Comparison of ENCODE assay signal across 8 cellular contexts in genomic region chr5:52948418-52949076, GRCh38. TPM values are rescaled to one million over a fixed set of nuclear protein-coding genes. Genes with fewer than 3 reads are reported as not detected.
DNase-seq lines count a peak whose midpoint lies in the region; ATAC-seq and TF ChIP-seq lines count a peak whose summit lies in the region.

No MANE protein-coding gene starts in this region.

- no peak overlapping the region for H3K27ac Mint-ChIP-seq in GM23338

- H3K79me2 ChIP-seq in GM23338 (replicated peaks; ENCODE audit: insufficient read depth), result no peaks in the 10 kb centered on the region
- H3K79me2 ChIP-seq in KMS-11 (ENCODE audit: insufficient read depth, low read depth), result no peaks in the 10 kb centered on the region

- H3K36me3 ChIP-seq in GM23338 (ENCODE audit: insufficient read depth), result no peaks in the 10 kb centered on the region
- no peaks in the 10 kb centered on the region for H3K36me3 ChIP-seq in KMS-11 (ENCODE audit: insufficient read depth)
- H3K36me3 ChIP-seq in RWPE2 (ENCODE audit: low read depth), result no peaks in the 10 kb centered on the region

- no peak overlapping the region for H3K27ac ChIP-seq in GM23338 (ENCODE audit: low read depth)
- H3K27ac ChIP-seq in KMS-11, result no peak overlapping the region
- H3K27ac ChIP-seq in RWPE2 (ENCODE audit: poor library complexity, severe bottlenecking), result peak overlapping the region; percentile 55

- H2AFZ ChIP-seq in GM23338 (no peak overlapping the region), KMS-11 (ENCODE audit: low read depth) (peak overlapping the region; percentile 27; the same call in 1 of the 2 replicates)

- no peaks in the 10 kb centered on the region for H3K9me2 ChIP-seq in GM23338 (ENCODE audit: insufficient read depth)

- H3K4me2 ChIP-seq in GM23338 (no peak overlapping the region), KMS-11 (no peak overlapping the region)

- H3K9ac ChIP-seq in KMS-11, result no peak overlapping the region

- DNase-seq in GM04504 (ENCODE audit: low read depth) (peak; percentile 59), GM23338 (ENCODE audit: low spot score) (peak; percentile 79), RWPE2 (ENCODE audit: low spot score) (no peak), globus pallidus (ENCODE audit: low spot score) (peak; percentile 82), posterior cingulate gyrus (peak in 7 of 10 donors; percentile 34 to 82 (median 54)), cortex of kidney (lab: John Stamatoyannopoulos, UW) (no peak)
- DNase-seq in activated naive CD4-positive, alpha-beta T cell (lab: John Stamatoyannopoulos, UW), result peak in 3 of 4 experiments; percentile 0 to 13 (median 1)

- no peaks in the 10 kb centered on the region for H3K4me1 Mint-ChIP-seq in GM23338

- no peaks in the 10 kb centered on the region for H3K9me3 ChIP-seq in RWPE2 (ENCODE audit: severe bottlenecking)

- intact Hi-C loops in posterior cingulate gyrus (cut with DNase I), result loop anchor here (1.0 to 2.0 kb wide), 2 partner anchors 40 to 148 kb away; partner anchors contain the start of gene ITGA2

- no peaks in the 10 kb centered on the region for H3K27me3 Mint-ChIP-seq in GM23338 (ENCODE audit: insufficient read depth, low read depth, poor library complexity)

- no peaks in the 10 kb centered on the region for H3K27me3 ChIP-seq in GM23338 (ENCODE audit: insufficient read depth)
- H3K27me3 ChIP-seq in KMS-11 (ENCODE audit: insufficient read depth, low read depth), result no peaks in the 10 kb centered on the region
- no peaks in the 10 kb centered on the region for H3K27me3 ChIP-seq in RWPE2 (ENCODE audit: insufficient read depth, poor library complexity, severe bottlenecking)

- no peaks in the 10 kb centered on the region for H3K4me1 ChIP-seq in GM23338 (ENCODE audit: insufficient read depth)
- peaks cover 4% of the 10 kb centered on the region for H3K4me1 ChIP-seq in KMS-11 (ENCODE audit: low read depth, poor library complexity, severe bottlenecking)
- H3K4me1 ChIP-seq in RWPE2 (ENCODE audit: insufficient read depth, poor library complexity, severe bottlenecking), result peaks cover 52% of the 10 kb centered on the region

- no peaks in the 10 kb centered on the region for H3K36me3 Mint-ChIP-seq in GM23338 (ENCODE audit: low read depth)

- no peaks in the 10 kb centered on the region for H3F3A ChIP-seq in GM23338 (replicated peaks; ENCODE audit: low read depth)

- no peak overlapping the region for H3K4me3 Mint-ChIP-seq in GM23338

- ATAC-seq in GM23338, result peak; percentile 95
- ATAC-seq in RWPE2 (ENCODE audit: low read depth), result peak; percentile 87

- H3K4me3 ChIP-seq in GM23338 (no peak overlapping the region), KMS-11 (IDR thresholded peaks at IDR 0.05; ENCODE audit: insufficient read depth, low read depth, low read length) (no peak overlapping the region), RWPE2 (ENCODE audit: severe bottlenecking) (no peak overlapping the region)

- H3K9me3 Mint-ChIP-seq in GM23338, result no peaks in the 10 kb centered on the region

- peak; percentile 83 to 85 for TF ChIP-seq CTCF in GM23338 (conservative IDR thresholded peaks at IDR 0.05; ENCODE audit: low read depth in 2 of 2)
- peak; percentile 90 for TF ChIP-seq CTCF in KMS-11 (conservative IDR thresholded peaks at IDR 0.05; ENCODE audit: low read depth, low read length)
- TF ChIP-seq CTCF in RWPE2 (IDR thresholded peaks at IDR 0.05; ENCODE audit: poor library complexity, severe bottlenecking), result peak; percentile 98

- H4K20me1 ChIP-seq in GM23338 (replicated peaks; ENCODE audit: insufficient read depth) (no peaks in the 10 kb centered on the region), KMS-11 (ENCODE audit: insufficient read depth) (no peaks in the 10 kb centered on the region)

TF ChIP-seq in GM23338, 12 proteins besides CTCF, POLR2A, EP300 and RAD21 (continues in another document):
- no peak for TF ChIP-seq ETS1 (IDR thresholded peaks at IDR 0.05)
- no peak for TF ChIP-seq REST (IDR thresholded peaks at IDR 0.05; ENCODE audit: unreplicated experiment)
- TF ChIP-seq EZH2 (IDR thresholded peaks at IDR 0.05; ENCODE audit: low read depth, unreplicated experiment), result no peak
- TF ChIP-seq JUNB (IDR thresholded peaks at IDR 0.05; ENCODE audit: unreplicated experiment), result no peak
- TF ChIP-seq CREB1 (CRISPR knock-in tag; IDR thresholded peaks at IDR 0.05; ENCODE audit: low read depth), result no peak
- no peak for TF ChIP-seq EZH2phosphoT487 (IDR thresholded peaks at IDR 0.05; ENCODE audit: unreplicated experiment)

RNA-seq across cellular contexts. Expression of gene ITGA2, which starts 40.6 kb away (rescaled TPM):
- 6.2 and 7.1 TPM in 2 replicates for total RNA-seq in GM23338 (2014; rRNA removed; shearing (Covaris generic))
- polyA plus RNA-seq in GM23338 (2016; fragmentation: Nextera tagmentation; extraction: Ambion mirVana), result 1.9 and 2.6 TPM in 2 replicates

Comparison
In these comparisons a context has a peak if more than half of its experiments do, and no peak if none do; other contexts are left out.
1. DNase-seq: peak in GM04504 (single experiment), GM23338 (single experiment), activated naive CD4-positive, alpha-beta T cell (3 of 4), globus pallidus (single experiment) and posterior cingulate gyrus (7 of 10); none in RWPE2 (single experiment) and cortex of kidney (single experiment).
2. Peak in every context shown above with its lines, with median percentiles within 50 percentile points of each other: CTCF ChIP-seq.